Comparison of ENCODE assay signal across 2 cellular contexts in the genomic region with DNA sequence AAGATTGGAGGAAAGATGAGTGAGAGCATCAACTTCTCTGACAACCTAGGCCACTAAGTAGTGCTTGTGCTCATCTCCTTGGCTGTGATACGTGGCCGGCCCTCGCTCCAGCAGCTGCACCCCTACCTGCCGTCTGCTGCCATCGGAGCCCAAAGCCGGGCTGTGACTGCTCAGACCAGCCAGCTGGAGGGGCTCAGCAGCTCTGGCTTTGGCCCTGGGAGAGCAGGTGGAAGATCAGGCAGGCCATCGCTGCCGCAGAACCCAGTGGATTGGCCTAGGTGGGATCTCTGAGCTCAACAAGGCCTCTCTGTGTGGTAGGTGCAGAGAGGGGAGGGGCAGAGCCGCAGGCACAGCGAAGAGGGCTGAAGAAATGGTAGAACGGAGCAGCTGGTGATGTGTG. TPM values are rescaled to one million over a fixed set of nuclear protein-coding genes. Genes with fewer than 3 reads are reported as not detected.
"Had no signal": no experiment of that assay in that cellular context is flagged by ENCODE, and none has a peak within 500 bp of the region (broad histone marks: within the 10 kb centered on the region; RNA-seq: fewer than 3 reads in every experiment).

No MANE protein-coding gene starts in this region.

RNA-seq across cellular contexts. Expression of a gene that starts 54.3 kb away (rescaled TPM):
- total RNA-seq: myocyte had no signal
- polyA plus RNA-seq: keratinocyte had no signal
